19 cellular contexts compared by ENCODE assay signal in the genomic region with DNA sequence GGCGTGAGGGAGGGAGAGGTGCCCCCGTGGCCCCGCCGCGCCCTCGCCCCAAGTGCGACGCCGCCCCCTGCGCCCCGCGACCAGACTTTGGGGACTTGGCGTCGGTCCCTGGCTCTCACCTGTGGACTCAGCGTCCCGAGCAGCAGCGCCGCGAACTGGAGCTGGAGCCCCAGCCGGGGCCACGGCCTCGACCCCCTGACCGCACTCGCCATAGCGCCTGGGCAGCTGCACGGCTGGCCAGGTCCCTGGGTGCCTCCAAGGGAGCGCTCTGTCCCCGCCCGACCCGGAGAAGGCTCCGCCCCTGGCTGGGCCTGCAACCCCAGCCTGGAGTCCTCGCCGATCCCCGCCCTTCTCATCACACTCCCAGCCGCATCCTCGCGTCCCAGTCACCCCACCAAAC. TPM values are rescaled to one million over a fixed set of nuclear protein-coding genes. Genes with fewer than 3 reads are reported as not detected.
A peak's percentile ranks its signal among the peaks of the same experiment; 100 is the strongest.
DNase-seq lines count a peak whose midpoint lies in the region; ATAC-seq and TF ChIP-seq lines count a peak whose summit lies in the region.
"Had no signal": no experiment of that assay in that cellular context is flagged by ENCODE, and none has a peak within 500 bp of the region (broad histone marks: within the 10 kb centered on the region; RNA-seq: fewer than 3 reads in every experiment).

A gene (minus strand): TSS at position 247 of the 400 bp plus-strand sequence. CDS start 35 bp downstream, at position 212.

- peak within 1 kb of the TSS; percentile 92 for H3K4me2 ChIP-seq in GM23338

- peak; percentile 73 for DNase-seq in GM23338 (ENCODE audit: low spot score)
- DNase-seq in ecto neural progenitor cell (ENCODE audit: low spot score): peak; percentile 60
- peak; percentile 9 for DNase-seq in left kidney (ENCODE audit: low read depth, low spot score)
- peak; percentile 67 for DNase-seq in spleen
- no peak for DNase-seq in hippocampal formation (lab: John Stamatoyannopoulos, UW)
- DNase-seq in stimulated activated CD4-positive, alpha-beta T cell treated with anti-CD3 and anti-CD28 coated beads, Interleukin-4, amount 100 ng/mL, for 24 hours: no peak
- DNase-seq in foreskin fibroblast: no peak
- DNase-seq: activated CD4-positive, alpha-beta T cell treated with anti-CD3 and anti-CD28 coated beads for 36 hours; activated CD8-positive, alpha-beta memory T cell treated with anti-CD3 and anti-CD28 coated beads, Interleukin-2, amount 50 U/mL, for 48 hours; activated naive CD4-positive, alpha-beta T cell treated with Interleukin-2 at 50 U/mL for 16 hours; KBM-7; kidney glomerular epithelial cell; NCI-H1048; NCI-H524; stimulated activated naive CD8-positive, alpha-beta T cell treated with anti-CD3 and anti-CD28 coated beads, Interleukin-15, amount 100 ng/mL, for 72 hours; T1000 had no signal

- H3K27me3 ChIP-seq in GM23338 (ENCODE audit: insufficient read depth) (peaks cover 37% of the 10 kb centered on the region), spleen (replicated peaks in 1 of 7) (peaks cover 0 to 68% (median 22%) of the 10 kb centered on the region in 7 donors)

- H3K27me3 Mint-ChIP-seq in GM23338 (ENCODE audit: insufficient read depth, low read depth, poor library complexity): peaks cover 21% of the 10 kb centered on the region

- WGBS in spleen, 5 donors: 0 to 13% (median 9%) methylated on average over 2 to 37 of the region's 37 CpGs

- TF ChIP-seq POLR2A in spleen (IDR thresholded peaks at IDR 0.05): no peak

- H3K36me3 ChIP-seq in GM23338 (ENCODE audit: insufficient read depth) (no peaks in the 10 kb centered on the region), spleen (no peaks in the 10 kb centered on the region)

- peaks cover 0 to 22% (median 17%) of the 10 kb centered on the region in 8 donors for H3K9me3 ChIP-seq in spleen

- H3K27ac Mint-ChIP-seq in GM23338: no peak within 1 kb of the TSS
- H3K27ac Mint-ChIP-seq: activated CD4-positive, alpha-beta T cell treated with anti-CD3 and anti-CD28 coated beads for 36 hours; stimulated activated naive CD8-positive, alpha-beta T cell treated with anti-CD3 and anti-CD28 coated beads, Interleukin-15, amount 100 ng/mL, for 72 hours had no signal

- H3K79me2 ChIP-seq in GM23338 (replicated peaks; ENCODE audit: insufficient read depth): no peaks in the 10 kb centered on the region

- intact Hi-C loops in spleen (cut with DNase I; ENCODE audit: low total_unique reads): no loop called here

- ATAC-seq in GM23338: peak; percentile 98
- ATAC-seq in HG03457 (IDR thresholded peaks at IDR 0.05; ENCODE audit: unreplicated experiment): no peak
- ATAC-seq: activated CD4-positive, alpha-beta T cell treated with anti-CD3 and anti-CD28 coated beads for 36 hours; stimulated activated naive CD8-positive, alpha-beta T cell treated with anti-CD3 and anti-CD28 coated beads, Interleukin-15, amount 100 ng/mL, for 72 hours had no signal

- no peaks in the 10 kb centered on the region for H3F3A ChIP-seq in GM23338 (replicated peaks; ENCODE audit: low read depth)

- TF ChIP-seq CTCF in GM23338 (conservative IDR thresholded peaks at IDR 0.05; ENCODE audit: low read depth in 2 of 2) (no peak), spleen (IDR thresholded peaks at IDR 0.05 in 8 of 11, conservative IDR thresholded peaks at IDR 0.05 in 3 of 11) (no peak), foreskin fibroblast (IDR thresholded peaks at IDR 0.05; ENCODE audit: low read depth, low read length) (no peak)

- no peaks in the 10 kb centered on the region for H4K20me1 ChIP-seq in GM23338 (replicated peaks; ENCODE audit: insufficient read depth)

- peaks cover 3% of the 10 kb centered on the region; the same call in 2 of the 3 replicates for H3K4me1 Mint-ChIP-seq in GM23338
- H3K4me1 Mint-ChIP-seq: activated CD4-positive, alpha-beta T cell treated with anti-CD3 and anti-CD28 coated beads for 36 hours; stimulated activated naive CD8-positive, alpha-beta T cell treated with anti-CD3 and anti-CD28 coated beads, Interleukin-15, amount 100 ng/mL, for 72 hours had no signal

- H3K27ac ChIP-seq in GM23338 (ENCODE audit: low read depth): no peak within 1 kb of the TSS
- no peak within 1 kb of the TSS for H3K27ac ChIP-seq in spleen

- peaks cover 17% of the 10 kb centered on the region; the same call in 2 of the 3 replicates for H3K36me3 Mint-ChIP-seq in GM23338 (ENCODE audit: low read depth)

- H3K4me1 ChIP-seq in GM23338 (ENCODE audit: insufficient read depth) (0 out of 2 replicates have a peak, but pooled peaks cover 5% of the 10 kb centered on the region), spleen (peaks cover 0 to 5% (median 0%) of the 10 kb centered on the region in 6 donors)

- peak within 1 kb of the TSS; percentile 100 for H2AFZ ChIP-seq in GM23338

- H3K4me3 ChIP-seq in GM23338 (peak within 1 kb of the TSS; percentile 75), spleen (no peak within 1 kb of the TSS), foreskin fibroblast (ENCODE audit: low read depth in 1 of 2, low read length in 2 of 2) (no peak within 1 kb of the TSS)

- H3K4me3 Mint-ChIP-seq in GM23338: peak within 1 kb of the TSS; percentile 74
- H3K4me3 Mint-ChIP-seq: activated CD4-positive, alpha-beta T cell treated with anti-CD3 and anti-CD28 coated beads for 36 hours; stimulated activated naive CD8-positive, alpha-beta T cell treated with anti-CD3 and anti-CD28 coated beads, Interleukin-15, amount 100 ng/mL, for 72 hours had no signal

- peaks cover 20% of the 10 kb centered on the region for H3K9me3 Mint-ChIP-seq in GM23338

- no peaks in the 10 kb centered on the region; the same call in 1 of the 2 replicates for H3K9me2 ChIP-seq in GM23338 (ENCODE audit: insufficient read depth)

TF ChIP-seq in GM23338, 12 proteins besides CTCF, POLR2A, EP300 and RAD21 (continues in another document):
- TF ChIP-seq, protein P1, sequence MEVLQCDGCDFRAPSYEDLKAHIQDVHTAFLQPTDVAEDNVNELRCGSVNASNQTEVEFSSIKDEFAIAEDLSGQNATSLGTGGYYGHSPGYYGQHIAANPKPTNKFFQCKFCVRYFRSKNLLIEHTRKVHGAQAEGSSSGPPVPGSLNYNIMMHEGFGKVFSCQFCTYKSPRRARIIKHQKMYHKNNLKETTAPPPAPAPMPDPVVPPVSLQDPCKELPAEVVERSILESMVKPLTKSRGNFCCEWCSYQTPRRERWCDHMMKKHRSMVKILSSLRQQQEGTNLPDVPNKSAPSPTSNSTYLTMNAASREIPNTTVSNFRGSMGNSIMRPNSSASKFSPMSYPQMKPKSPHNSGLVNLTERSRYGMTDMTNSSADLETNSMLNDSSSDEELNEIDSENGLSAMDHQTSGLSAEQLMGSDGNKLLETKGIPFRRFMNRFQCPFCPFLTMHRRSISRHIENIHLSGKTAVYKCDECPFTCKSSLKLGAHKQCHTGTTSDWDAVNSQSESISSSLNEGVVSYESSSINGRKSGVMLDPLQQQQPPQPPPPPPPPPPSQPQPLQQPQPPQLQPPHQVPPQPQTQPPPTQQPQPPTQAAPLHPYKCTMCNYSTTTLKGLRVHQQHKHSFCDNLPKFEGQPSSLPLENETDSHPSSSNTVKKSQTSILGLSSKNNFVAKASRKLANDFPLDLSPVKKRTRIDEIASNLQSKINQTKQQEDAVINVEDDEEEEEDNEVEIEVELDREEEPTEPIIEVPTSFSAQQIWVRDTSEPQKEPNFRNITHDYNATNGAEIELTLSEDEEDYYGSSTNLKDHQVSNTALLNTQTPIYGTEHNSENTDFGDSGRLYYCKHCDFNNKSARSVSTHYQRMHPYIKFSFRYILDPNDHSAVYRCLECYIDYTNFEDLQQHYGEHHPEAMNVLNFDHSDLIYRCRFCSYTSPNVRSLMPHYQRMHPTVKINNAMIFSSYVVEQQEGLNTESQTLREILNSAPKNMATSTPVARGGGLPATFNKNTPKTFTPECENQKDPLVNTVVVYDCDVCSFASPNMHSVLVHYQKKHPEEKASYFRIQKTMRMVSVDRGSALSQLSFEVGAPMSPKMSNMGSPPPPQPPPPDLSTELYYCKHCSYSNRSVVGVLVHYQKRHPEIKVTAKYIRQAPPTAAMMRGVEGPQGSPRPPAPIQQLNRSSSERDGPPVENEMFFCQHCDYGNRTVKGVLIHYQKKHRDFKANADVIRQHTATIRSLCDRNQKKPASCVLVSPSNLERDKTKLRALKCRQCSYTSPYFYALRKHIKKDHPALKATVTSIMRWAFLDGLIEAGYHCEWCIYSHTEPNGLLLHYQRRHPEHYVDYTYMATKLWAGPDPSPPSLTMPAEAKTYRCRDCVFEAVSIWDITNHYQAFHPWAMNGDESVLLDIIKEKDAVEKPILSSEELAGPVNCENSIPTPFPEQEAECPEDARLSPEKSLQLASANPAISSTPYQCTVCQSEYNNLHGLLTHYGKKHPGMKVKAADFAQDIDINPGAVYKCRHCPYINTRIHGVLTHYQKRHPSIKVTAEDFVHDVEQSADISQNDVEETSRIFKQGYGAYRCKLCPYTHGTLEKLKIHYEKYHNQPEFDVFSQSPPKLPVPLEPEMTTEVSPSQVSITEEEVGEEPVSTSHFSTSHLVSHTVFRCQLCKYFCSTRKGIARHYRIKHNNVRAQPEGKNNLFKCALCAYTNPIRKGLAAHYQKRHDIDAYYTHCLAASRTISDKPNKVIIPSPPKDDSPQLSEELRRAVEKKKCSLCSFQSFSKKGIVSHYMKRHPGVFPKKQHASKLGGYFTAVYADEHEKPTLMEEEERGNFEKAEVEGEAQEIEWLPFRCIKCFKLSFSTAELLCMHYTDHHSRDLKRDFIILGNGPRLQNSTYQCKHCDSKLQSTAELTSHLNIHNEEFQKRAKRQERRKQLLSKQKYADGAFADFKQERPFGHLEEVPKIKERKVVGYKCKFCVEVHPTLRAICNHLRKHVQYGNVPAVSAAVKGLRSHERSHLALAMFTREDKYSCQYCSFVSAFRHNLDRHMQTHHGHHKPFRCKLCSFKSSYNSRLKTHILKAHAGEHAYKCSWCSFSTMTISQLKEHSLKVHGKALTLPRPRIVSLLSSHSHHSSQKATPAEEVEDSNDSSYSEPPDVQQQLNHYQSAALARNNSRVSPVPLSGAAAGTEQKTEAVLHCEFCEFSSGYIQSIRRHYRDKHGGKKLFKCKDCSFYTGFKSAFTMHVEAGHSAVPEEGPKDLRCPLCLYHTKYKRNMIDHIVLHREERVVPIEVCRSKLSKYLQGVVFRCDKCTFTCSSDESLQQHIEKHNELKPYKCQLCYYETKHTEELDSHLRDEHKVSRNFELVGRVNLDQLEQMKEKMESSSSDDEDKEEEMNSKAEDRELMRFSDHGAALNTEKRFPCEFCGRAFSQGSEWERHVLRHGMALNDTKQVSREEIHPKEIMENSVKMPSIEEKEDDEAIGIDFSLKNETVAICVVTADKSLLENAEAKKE (CRISPR knock-in tag; IDR thresholded peaks at IDR 0.05): no peak
- TF ChIP-seq STAT1 (IDR thresholded peaks at IDR 0.05; ENCODE audit: unreplicated experiment) (no peak), EZH2phosphoT487 (IDR thresholded peaks at IDR 0.05; ENCODE audit: unreplicated experiment) (no peak)

RNA-seq across cellular contexts. Expression of the gene that starts here (rescaled TPM):
- 0.97 and 1.1 TPM in 2 replicates for total RNA-seq in GM23338 (2014; rRNA removed; shearing (Covaris generic))
- 0.73 and 0.97 TPM in 2 replicates for polyA plus RNA-seq in GM23338 (2016; fragmentation: Nextera tagmentation; extraction: Ambion mirVana)
- not detected for total RNA-seq in spleen
- polyA plus RNA-seq in spleen: under 1 TPM in 1 of 3 donors, not detected in 2; 0.05 TPM
- total RNA-seq: activated CD4-positive, alpha-beta T cell treated with anti-CD3 and anti-CD28 coated beads for 36 hours; glomerular endothelial cell; pulmonary artery endothelial cell had no signal

Comparison
In these comparisons a context has a peak if more than half of its experiments do, and no peak if none do; other contexts are left out.
1. Peak in DNase-seq in spleen; RNA of the gene not detected or under 1 TPM.
2. DNase-seq: peak in GM23338 (single experiment), ecto neural progenitor cell (single experiment) and left kidney (single experiment); none in hippocampal formation (0 of 2), stimulated activated CD4-positive, alpha-beta T cell treated with anti-CD3 and anti-CD28 coated beads, Interleukin-4, amount 100 ng/mL, for 24 hours (single experiment) and foreskin fibroblast (0 of 2).